ENCODE assay signal across 8 cellular contexts in the genomic region with DNA sequence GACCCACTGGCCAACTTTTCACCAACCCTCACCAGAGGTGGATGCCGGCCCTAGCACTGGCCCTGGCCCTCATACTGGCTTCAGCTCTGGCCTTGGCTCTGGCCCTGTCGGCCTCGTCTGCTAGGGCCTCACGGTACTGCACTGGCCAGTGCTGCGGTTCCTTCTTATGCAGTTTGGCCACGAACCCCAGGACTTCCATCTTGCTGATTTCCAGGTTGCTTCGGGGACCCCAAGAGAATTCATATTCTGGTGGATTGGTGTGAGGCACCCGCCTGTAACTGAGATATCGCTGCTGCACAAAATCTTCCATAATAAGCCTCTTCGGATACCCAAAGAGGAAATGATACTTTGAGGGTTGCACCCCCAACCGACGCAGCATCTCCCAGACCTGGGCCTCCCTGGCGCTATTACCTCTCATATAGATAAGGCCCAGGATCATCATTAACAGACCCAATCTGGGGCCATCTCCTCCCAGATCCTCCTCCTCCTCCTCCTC. TPM values are rescaled to one million over a fixed set of nuclear protein-coding genes. Genes with fewer than 3 reads are reported as not detected.
DNase-seq lines count a peak whose midpoint lies in the region; ATAC-seq and TF ChIP-seq lines count a peak whose summit lies in the region.

No MANE protein-coding gene starts in this region.

- H3K4me2 ChIP-seq in PC-3 (ENCODE audit: low read length) = peak overlapping the region; percentile 95

- 12 to 14% methylated on average over 13 of the region's 13 CpGs for WGBS in lung, 2 donors

- H3K4me3 Mint-ChIP-seq in activated naive CD4-positive, alpha-beta T cell treated with anti-CD3 and anti-CD28 coated beads for 36 hours = peak overlapping the region; percentile 95
- peak overlapping the region; percentile 90 for H3K4me3 Mint-ChIP-seq in chondrocyte (ENCODE audit: unreplicated experiment)

- POLR2A ChIA-PET in PC-3 (lab: Charles Lee; ENCODE audit: unreplicated experiment) = no interaction called here

- no peaks in the 10 kb centered on the region for H4K20me1 ChIP-seq in PC-3 (ENCODE audit: low read length)

- H3K4me1 ChIP-seq in PC-3 (ENCODE audit: insufficient read depth, low read length) (peaks cover 21% of the 10 kb centered on the region), lung (ENCODE audit: control insufficient read depth in 2 of 2, insufficient read depth in 2 of 2, low read length in 2 of 2) (peaks cover 0 to 4% of the 10 kb centered on the region in 2 donors), thoracic aorta (ENCODE audit: control insufficient read depth in 1 of 2, low read depth in 2 of 2) (peaks cover 19 to 27% of the 10 kb centered on the region in 2 donors)

- H3K27me3 ChIP-seq in PC-3 (ENCODE audit: low read length) = no peaks in the 10 kb centered on the region
- no peaks in the 10 kb centered on the region for H3K27me3 ChIP-seq in lung (ENCODE audit: control insufficient read depth, insufficient read depth)
- H3K27me3 ChIP-seq in thoracic aorta (replicated peaks; ENCODE audit: insufficient read depth) = no peaks in the 10 kb centered on the region

- CTCF ChIA-PET in activated naive CD4-positive, alpha-beta T cell treated with anti-CD3 and anti-CD28 coated beads for 36 hours (lab: Charles Lee) = interaction anchor here (1.0 to 2.0 kb wide), 2 partner anchors 16 to 149 kb away, joined by 3 to 10 read pairs; a partner anchor contains a TSS
- CTCF ChIA-PET in PC-3 (lab: Charles Lee) = interaction anchor here (1.0 kb wide), 1 partner anchor 150 kb away, joined by 5 read pairs; a partner anchor contains a TSS

- H2AFZ ChIP-seq in PC-3 (ENCODE audit: low read length) = peak overlapping the region; percentile 97

- H3K27ac Mint-ChIP-seq in activated naive CD4-positive, alpha-beta T cell treated with anti-CD3 and anti-CD28 coated beads for 36 hours = peak overlapping the region; percentile 90
- peak overlapping the region; percentile 96 for H3K27ac Mint-ChIP-seq in chondrocyte (ENCODE audit: unreplicated experiment)

- intact Hi-C loops in activated naive CD4-positive, alpha-beta T cell treated with anti-CD3 and anti-CD28 coated beads for 36 hours (cut with micrococcal nuclease) = loop anchor here (1.0 to 10.0 kb wide), 4 partner anchors 74 to 576 kb away; a partner anchor contains a TSS
- intact Hi-C loops in PC-3 (cut with micrococcal nuclease) = no loop called here

- H3K9me3 Mint-ChIP-seq in activated naive CD4-positive, alpha-beta T cell treated with anti-CD3 and anti-CD28 coated beads for 36 hours = no peaks in the 10 kb centered on the region
- H3K9me3 Mint-ChIP-seq in chondrocyte (ENCODE audit: low read depth) = no peaks in the 10 kb centered on the region

- BruUV-seq in PC-3 (replicated peaks; lab: Mats Ljungman, UMichigan) = TSS peak; percentile 55

- H3K9me3 ChIP-seq in PC-3 (ENCODE audit: low read length) (no peaks in the 10 kb centered on the region), lung (ENCODE audit: control insufficient read depth in 2 of 2, insufficient read depth in 1 of 2, low read length in 1 of 2) (no peaks in the 10 kb centered on the region), thoracic aorta (no peaks in the 10 kb centered on the region)

- peak; percentile 60 for ATAC-seq in HG02938 (IDR thresholded peaks at IDR 0.05; ENCODE audit: unreplicated experiment)
- peak; percentile 8 for ATAC-seq in PC-3
- no peak for ATAC-seq in lung (ENCODE audit: insufficient read depth, low FRiP score)
- no peak for ATAC-seq in thoracic aorta (ENCODE audit: insufficient number of reproducible peaks, low FRiP score, low read depth)

- H3K36me3 ChIP-seq in PC-3 (ENCODE audit: low read depth, low read length) = no peaks in the 10 kb centered on the region
- H3K36me3 ChIP-seq in lung (ENCODE audit: control insufficient read depth in 2 of 2, insufficient read depth in 2 of 2, low read length in 2 of 2) = peaks cover 0 to 2% of the 10 kb centered on the region in 2 donors
- no peaks in the 10 kb centered on the region for H3K36me3 ChIP-seq in thoracic aorta

- no peaks in the 10 kb centered on the region for H3K27me3 Mint-ChIP-seq in activated naive CD4-positive, alpha-beta T cell treated with anti-CD3 and anti-CD28 coated beads for 36 hours (ENCODE audit: low read depth)
- no peaks in the 10 kb centered on the region for H3K27me3 Mint-ChIP-seq in chondrocyte (ENCODE audit: low read depth)

- no peaks in the 10 kb centered on the region for H3K9me2 ChIP-seq in PC-3 (replicated peaks; ENCODE audit: low read length)

- peak overlapping the region; percentile 95 for H3K9ac ChIP-seq in PC-3 (ENCODE audit: low read length)

- H3F3A ChIP-seq in PC-3 (ENCODE audit: low read length, unreplicated experiment) = peaks cover 5% of the 10 kb centered on the region

- peaks cover 36% of the 10 kb centered on the region for H3K4me1 Mint-ChIP-seq in activated naive CD4-positive, alpha-beta T cell treated with anti-CD3 and anti-CD28 coated beads for 36 hours (ENCODE audit: low read depth)
- H3K4me1 Mint-ChIP-seq in chondrocyte (ENCODE audit: low read depth) = peaks cover 39% of the 10 kb centered on the region

- H3K79me2 ChIP-seq in PC-3 (ENCODE audit: low read length) = peaks cover 29% of the 10 kb centered on the region

- DNase-seq in activated naive CD4-positive, alpha-beta T cell treated with anti-CD3 and anti-CD28 coated beads for 36 hours = peak; percentile 60
- DNase-seq in activated naive CD4-positive, alpha-beta T cell (lab: John Stamatoyannopoulos, UW) = no peak
- no peak for DNase-seq in PC-3
- DNase-seq in chondrocyte (ENCODE audit: low spot score) = no peak
- DNase-seq in lung (ENCODE audit: low spot score) = peak; percentile 29
- DNase-seq in thoracic aorta (ENCODE audit: low spot score) = no peak
- DNase-seq in occipital lobe (lab: John Stamatoyannopoulos, UW) = no peak

- TF ChIP-seq CTCF in PC-3 (conservative IDR thresholded peaks at IDR 0.05; ENCODE audit: low read depth, low read length) (no peak), chondrocyte (IDR thresholded peaks at IDR 0.05) (no peak), lung (IDR thresholded peaks at IDR 0.05; ENCODE audit: control extremely low read depth, extremely low read depth) (no peak), thoracic aorta (IDR thresholded peaks at IDR 0.05) (no peak)

- H3K4me3 ChIP-seq in PC-3 (ENCODE audit: low read length) (peak overlapping the region; percentile 96), lung (peak overlapping the region; percentile 64), thoracic aorta (peak overlapping the region; percentile 99)

- peak overlapping the region; percentile 74; the same call in 1 of the 2 replicates for H3K27ac ChIP-seq in PC-3 (ENCODE audit: low read length)
- peak overlapping the region; percentile 94 to 96 for H3K27ac ChIP-seq in lung (ENCODE audit: low read depth in 1 of 2, low read length in 1 of 2)
- H3K27ac ChIP-seq in thoracic aorta = peak overlapping the region; percentile 92 to 95

- peaks cover 30% of the 10 kb centered on the region for H3K36me3 Mint-ChIP-seq in activated naive CD4-positive, alpha-beta T cell treated with anti-CD3 and anti-CD28 coated beads for 36 hours (ENCODE audit: low read depth)
- peaks cover 16% of the 10 kb centered on the region for H3K36me3 Mint-ChIP-seq in chondrocyte (ENCODE audit: low read depth)

RNA-seq across cellular contexts. Expression of a gene that starts 0.9 kb away (rescaled TPM):
- 10 to 100 TPM; 17.4 to 18.1 TPM for total RNA-seq in activated naive CD4-positive, alpha-beta T cell treated with anti-CD3 and anti-CD28 coated beads for 36 hours
- total RNA-seq in PC-3 (2014; rRNA removed) = 43.6 and 57.4 TPM in 2 replicates
- 35.0 to 37.8 TPM (median 36.1 TPM) in 3 replicates for total RNA-seq in chondrocyte
- total RNA-seq in lung = 10 to 100 TPM; 30.9 to 35.3 TPM
- polyA plus RNA-seq in lung = 10 to 100 TPM; 30.1 to 36.1 TPM
- 10 to 100 TPM; 26.1 TPM for total RNA-seq in thoracic aorta
- 42.7 TPM for total RNA-seq in occipital lobe

Comparison
In these comparisons a context has a peak if more than half of its experiments do, and no peak if none do; other contexts are left out.
1. DNase-seq: peak in activated naive CD4-positive, alpha-beta T cell treated with anti-CD3 and anti-CD28 coated beads for 36 hours (single experiment) and lung (single experiment); none in activated naive CD4-positive, alpha-beta T cell (0 of 4), PC-3 (single experiment), chondrocyte (single experiment), thoracic aorta (single experiment) and occipital lobe (single experiment).
2. ATAC-seq: peak in HG02938 (single experiment) and PC-3 (single experiment); none in lung (single experiment) and thoracic aorta (single experiment).
3. Peak in every context shown above with its lines, with median percentiles within 50 percentile points of each other: H3K27ac ChIP-seq and H3K4me3 ChIP-seq.